1 cellular context compared by ENCODE assay signal in genomic region chr6:99331531-99331930, GRCh38.
TF ChIP-seq lines count a peak whose summit lies in the region.

No MANE protein-coding gene starts in this region.

TF ChIP-seq in K562, 482 proteins besides CTCF, POLR2A, EP300 and RAD21 (continued from another document):
- no peak for TF ChIP-seq ZBTB34 (CRISPR knock-in tag; IDR thresholded peaks at IDR 0.05)
- TF ChIP-seq CBX5 (IDR thresholded peaks at IDR 0.05; ENCODE audit: borderline replicate concordance, low read depth): no peak
- peak; percentile 49 for TF ChIP-seq RAD51 (IDR thresholded peaks at IDR 0.05; ENCODE audit: borderline replicate concordance, low read depth)
- no peak for TF ChIP-seq CXXC5 (CRISPR knock-in tag; IDR thresholded peaks at IDR 0.05)
- TF ChIP-seq MEIS2 (IDR thresholded peaks at IDR 0.05; ENCODE audit: partially characterized antibody): peak; percentile 27
- TF ChIP-seq ATF4 (CRISPR knock-in tag; IDR thresholded peaks at IDR 0.05): no peak
- no peak for TF ChIP-seq HSF4 (CRISPR knock-in tag; IDR thresholded peaks at IDR 0.05; ENCODE audit: borderline replicate concordance)
- TF ChIP-seq TCF7 (IDR thresholded peaks at IDR 0.05; ENCODE audit: borderline replicate concordance): no peak
- TF ChIP-seq PKNOX1 (IDR thresholded peaks at IDR 0.05): peak; percentile 72; the same call in 1 of the 2 replicates
- TF ChIP-seq ZNF696 (CRISPR knock-in tag; conservative IDR thresholded peaks at IDR 0.05): no peak
- TF ChIP-seq CHD4 (IDR thresholded peaks at IDR 0.05; ENCODE audit: insufficient read depth, insufficient replicate concordance, low read depth, low read length, poor library complexity, severe bottlenecking): no peak
- TF ChIP-seq VEZF1 (CRISPR knock-in tag; IDR thresholded peaks at IDR 0.05): no peak
- TF ChIP-seq ZNF707 (CRISPR knock-in tag; conservative IDR thresholded peaks at IDR 0.05): no peak
- TF ChIP-seq TFE3 (CRISPR knock-in tag; IDR thresholded peaks at IDR 0.05): peak; percentile 21; the same call in 1 of the 2 replicates
- peak; percentile 62 for TF ChIP-seq USF2 (CRISPR knock-in tag; IDR thresholded peaks at IDR 0.05)
TF ChIP-seq in K562: peak in this region for 6.
